ENCODE assay signal across 8 cellular contexts in genomic region chr5:58458851-58459275, GRCh38. TPM values are rescaled to one million over a fixed set of nuclear protein-coding genes. Genes with fewer than 3 reads are reported as not detected.
A peak's percentile ranks its signal among the peaks of the same experiment; 100 is the strongest.
DNase-seq lines count a peak whose midpoint lies in the region; ATAC-seq and TF ChIP-seq lines count a peak whose summit lies in the region.

No MANE protein-coding gene starts in this region.

- peak overlapping the region; percentile 79 for H3K4me3 ChIP-seq in cardiac muscle cell
- H3K4me3 ChIP-seq in brain microvascular endothelial cell (ENCODE audit: low read depth, low read length) = peak overlapping the region; percentile 91
- peak overlapping the region; percentile 80 for H3K4me3 ChIP-seq in upper lobe of right lung

- no peak for DNase-seq in cardiac muscle cell (ENCODE audit: low read depth in 1 of 2, low spot score in 1 of 2)
- DNase-seq in Right ventricle myocardium inferior (ENCODE audit: missing footprints) = no peak
- no peak for DNase-seq in brain microvascular endothelial cell
- DNase-seq in lung microvascular endothelial cell (ENCODE audit: low read depth in 2 of 2) = peak; percentile 41 to 53
- no peak for DNase-seq in upper lobe of right lung

- H3K4me1 ChIP-seq in cardiac muscle cell (ENCODE audit: low read depth) (no peaks in the 10 kb centered on the region), upper lobe of right lung (peaks cover 5% of the 10 kb centered on the region)

- no peak for ATAC-seq in Right ventricle myocardium inferior
- no peak for ATAC-seq in upper lobe of right lung
- no peak for ATAC-seq in GM21360 (IDR thresholded peaks at IDR 0.05; ENCODE audit: unreplicated experiment)
- no peak for ATAC-seq in GM21381 (IDR thresholded peaks at IDR 0.05; ENCODE audit: unreplicated experiment)
- ATAC-seq in GM18870 (IDR thresholded peaks at IDR 0.05; ENCODE audit: unreplicated experiment) = no peak

- no peak overlapping the region for H3K27ac ChIP-seq in cardiac muscle cell
- peak overlapping the region; percentile 92 for H3K27ac ChIP-seq in brain microvascular endothelial cell
- peak overlapping the region; percentile 96 for H3K27ac ChIP-seq in upper lobe of right lung

- no peaks in the 10 kb centered on the region for H3K27me3 ChIP-seq in cardiac muscle cell
- no peaks in the 10 kb centered on the region for H3K27me3 ChIP-seq in brain microvascular endothelial cell (replicated peaks)
- H3K27me3 ChIP-seq in upper lobe of right lung = no peaks in the 10 kb centered on the region

- in situ Hi-C loops in brain microvascular endothelial cell (cut with HindIII; ENCODE audit: low pct_ligation_motif_present, low sequenced_read_pairs) = loop anchor here (25.0 kb wide), 3 partner anchors 672 to 1147 kb away; partner anchors contain the start of gene ACTBL2

- H3K36me3 ChIP-seq in cardiac muscle cell (peaks cover 27% of the 10 kb centered on the region), brain microvascular endothelial cell (replicated peaks) (peaks cover 51% of the 10 kb centered on the region), upper lobe of right lung (peaks cover 39% of the 10 kb centered on the region)

- intact Hi-C loops in Right ventricle myocardium inferior (cut with DNase I) = loop anchor here (5.0 to 10.0 kb wide), 5 partner anchors 94 to 387 kb away; no protein-coding TSS in a partner anchor
- intact Hi-C loops in upper lobe of right lung (cut with DNase I) = loop anchor here (5.0 kb wide), 1 partner anchor 572 kb away; no protein-coding TSS in a partner anchor

- TF ChIP-seq CTCF in cardiac muscle cell (IDR thresholded peaks at IDR 0.05; ENCODE audit: low read depth, low read length) = no peak
- no peak for TF ChIP-seq CTCF in brain microvascular endothelial cell (IDR thresholded peaks at IDR 0.05; ENCODE audit: low read depth, low read length, missing control alignments)
- TF ChIP-seq CTCF in upper lobe of right lung (IDR thresholded peaks at IDR 0.05) = no peak

- H3K9me3 ChIP-seq in cardiac muscle cell (ENCODE audit: low read depth) = no peaks in the 10 kb centered on the region
- no peaks in the 10 kb centered on the region for H3K9me3 ChIP-seq in upper lobe of right lung

RNA-seq across cellular contexts. Expression of gene PLK2, which starts 1.0 kb away (rescaled TPM):
- total RNA-seq in cardiac muscle cell (130 and 147 TPM in 2 replicates), Right ventricle myocardium inferior (66.4 TPM), lung microvascular endothelial cell (546 and 594 TPM in 2 replicates), upper lobe of right lung (41.1 TPM)
- polyA plus RNA-seq in cardiac muscle cell = 25.1 and 34.2 TPM in 2 replicates

RNA-seq across cellular contexts. Expression of gene GAPT, which starts 32.4 kb away (rescaled TPM):
- not detected in 2 replicates for total RNA-seq in cardiac muscle cell
- not detected in 2 replicates for polyA plus RNA-seq in cardiac muscle cell
- 0.92 TPM for total RNA-seq in Right ventricle myocardium inferior
- not detected in 2 replicates for total RNA-seq in lung microvascular endothelial cell
- total RNA-seq in upper lobe of right lung = 5.2 TPM

Comparison
In these comparisons a context has a peak if more than half of its experiments do, and no peak if none do; other contexts are left out.
1. DNase-seq: peak in lung microvascular endothelial cell (2 of 2); none in cardiac muscle cell (0 of 2), Right ventricle myocardium inferior (single experiment), brain microvascular endothelial cell (single experiment) and upper lobe of right lung (single experiment).
2. Peak in every context shown above with its lines, with median percentiles within 50 percentile points of each other: H3K4me3 ChIP-seq.